Comparison of ENCODE assay signal across 22 cellular contexts in genomic region chr10:45294681-45295080, GRCh38. TPM values are rescaled to one million over a fixed set of nuclear protein-coding genes. Genes with fewer than 3 reads are reported as not detected.
DNase-seq lines count a peak whose midpoint lies in the region; ATAC-seq, FAIRE-seq and TF ChIP-seq lines count a peak whose summit lies in the region.
"Had no signal": no experiment of that assay in that cellular context is flagged by ENCODE, and none has a peak within 500 bp of the region (broad histone marks: within the 10 kb centered on the region; RNA-seq: fewer than 3 reads in every experiment).

No MANE protein-coding gene starts in this region.

- H3K4me2 ChIP-seq in K562 (ENCODE audit: insufficient read depth, low read length) = no peak overlapping the region
- H3K4me2 ChIP-seq: A549 had no signal

- POLR2A ChIA-PET in activated CD8-positive, alpha-beta T cell treated with anti-CD3 and anti-CD28 coated beads, Interleukin-2, amount 10 ng/mL, durations not matched to agents 7 days and 5 days (lab: Charles Lee) = no interaction called here
- POLR2A ChIA-PET in activated CD8-positive, alpha-beta T cell treated with anti-CD3 and anti-CD28 coated beads for 36 hours (lab: Charles Lee) = no interaction called here
- POLR2A ChIA-PET in K562 (lab: Yijun Ruan, JAX) = interaction anchor here (1.0 kb wide), 1 partner anchor 11 kb away, joined by 3 read pairs; no protein-coding TSS in a partner anchor

- no peak for TF ChIP-seq EP300 in K562 (IDR thresholded peaks at IDR 0.05; ENCODE audit: low read length)

- H3K9ac ChIP-seq in K562 (ENCODE audit: insufficient read depth in 1 of 2, low read depth in 2 of 2, low read length in 2 of 2) = no peak overlapping the region
- H3K9ac ChIP-seq: GM23248 had no signal

- H3K27me3 Mint-ChIP-seq in activated CD8-positive, alpha-beta T cell treated with anti-CD3 and anti-CD28 coated beads, Interleukin-2, amount 10 ng/mL, durations not matched to agents 7 days and 5 days (ENCODE audit: low read depth) = peaks cover 28% of the 10 kb centered on the region
- H3K27me3 Mint-ChIP-seq in activated CD8-positive, alpha-beta T cell treated with anti-CD3 and anti-CD28 coated beads for 36 hours = peaks cover 6% of the 10 kb centered on the region
- H3K27me3 Mint-ChIP-seq in stimulated activated naive CD8-positive, alpha-beta T cell treated with anti-CD3 and anti-CD28 coated beads, Interleukin-15, amount 100 ng/mL, for 72 hours = peaks cover 7% of the 10 kb centered on the region

- no peak for FAIRE-seq in K562 (lab: Jason Lieb, UNC)
- FAIRE-seq: A549, D721Med, H54, HTR-8/SVneo had no signal

- H3K9me3 Mint-ChIP-seq in activated CD8-positive, alpha-beta T cell treated with anti-CD3 and anti-CD28 coated beads, Interleukin-2, amount 10 ng/mL, durations not matched to agents 7 days and 5 days (ENCODE audit: insufficient read depth) = no peaks in the 10 kb centered on the region
- H3K9me3 Mint-ChIP-seq in activated CD8-positive, alpha-beta T cell treated with anti-CD3 and anti-CD28 coated beads for 36 hours = no peaks in the 10 kb centered on the region
- no peaks in the 10 kb centered on the region for H3K9me3 Mint-ChIP-seq in stimulated activated naive CD8-positive, alpha-beta T cell treated with anti-CD3 and anti-CD28 coated beads, Interleukin-15, amount 100 ng/mL, for 72 hours
- H3K9me3 Mint-ChIP-seq: CD4-positive, alpha-beta T cell had no signal

- H3K9me1 ChIP-seq in K562 (ENCODE audit: control insufficient read depth, insufficient read depth, low read length) = no peaks in the 10 kb centered on the region

- peak; percentile 30 for ATAC-seq in activated CD8-positive, alpha-beta T cell treated with anti-CD3 and anti-CD28 coated beads, Interleukin-2, amount 10 ng/mL, durations not matched to agents 7 days and 5 days
- no peak for ATAC-seq in activated CD8-positive, alpha-beta T cell treated with anti-CD3 and anti-CD28 coated beads for 36 hours
- ATAC-seq in stimulated activated naive CD8-positive, alpha-beta T cell treated with anti-CD3 and anti-CD28 coated beads, Interleukin-15, amount 100 ng/mL, for 72 hours = peak; percentile 83
- no peak for ATAC-seq in stimulated activated naive CD8-positive, alpha-beta T cell treated with anti-CD3 and anti-CD28 coated beads, Interleukin-15, Interleukin-2, amounts not matched to agents 100 U/mL and 50 U/mL, for 24 hours
- ATAC-seq in K562 (no peak), HG02852 (IDR thresholded peaks at IDR 0.05; ENCODE audit: unreplicated experiment) (no peak), HG02970 (IDR thresholded peaks at IDR 0.05; ENCODE audit: low FRiP score, unreplicated experiment) (no peak)
- ATAC-seq: A549 had no signal

- H3K27ac Mint-ChIP-seq in activated CD8-positive, alpha-beta T cell treated with anti-CD3 and anti-CD28 coated beads, Interleukin-2, amount 10 ng/mL, durations not matched to agents 7 days and 5 days = no peak overlapping the region
- H3K27ac Mint-ChIP-seq in activated CD8-positive, alpha-beta T cell treated with anti-CD3 and anti-CD28 coated beads for 36 hours = no peak overlapping the region
- no peak overlapping the region for H3K27ac Mint-ChIP-seq in stimulated activated naive CD8-positive, alpha-beta T cell treated with anti-CD3 and anti-CD28 coated beads, Interleukin-15, amount 100 ng/mL, for 72 hours
- H3K27ac Mint-ChIP-seq: CD4-positive, alpha-beta T cell had no signal

- peaks cover 37% of the 10 kb centered on the region for H3K4me1 Mint-ChIP-seq in activated CD8-positive, alpha-beta T cell treated with anti-CD3 and anti-CD28 coated beads, Interleukin-2, amount 10 ng/mL, durations not matched to agents 7 days and 5 days (ENCODE audit: low read depth)
- peaks cover 12% of the 10 kb centered on the region for H3K4me1 Mint-ChIP-seq in activated CD8-positive, alpha-beta T cell treated with anti-CD3 and anti-CD28 coated beads for 36 hours (ENCODE audit: low read depth)
- peaks cover 30% of the 10 kb centered on the region for H3K4me1 Mint-ChIP-seq in stimulated activated naive CD8-positive, alpha-beta T cell treated with anti-CD3 and anti-CD28 coated beads, Interleukin-15, amount 100 ng/mL, for 72 hours

- H3K9me3 ChIP-seq in K562 (replicated peaks; ENCODE audit: control insufficient read depth, insufficient read depth, low read depth, low read length) = no peaks in the 10 kb centered on the region

- H3K36me3 Mint-ChIP-seq in activated CD8-positive, alpha-beta T cell treated with anti-CD3 and anti-CD28 coated beads, Interleukin-2, amount 10 ng/mL, durations not matched to agents 7 days and 5 days (ENCODE audit: low read depth) = no peaks in the 10 kb centered on the region
- H3K36me3 Mint-ChIP-seq in activated CD8-positive, alpha-beta T cell treated with anti-CD3 and anti-CD28 coated beads for 36 hours (ENCODE audit: low read depth) = no peaks in the 10 kb centered on the region

- intact Hi-C loops in activated CD8-positive, alpha-beta T cell treated with anti-CD3 and anti-CD28 coated beads for 36 hours (cut with micrococcal nuclease) = no loop called here
- intact Hi-C loops in K562 (cut with micrococcal nuclease) = no loop called here

- no peak for TF ChIP-seq CTCF in activated CD8-positive, alpha-beta T cell treated with anti-CD3 and anti-CD28 coated beads for 36 hours (IDR thresholded peaks at IDR 0.05)
- TF ChIP-seq CTCF in K562 (IDR thresholded peaks at IDR 0.05 in 2 of 3, conservative IDR thresholded peaks at IDR 0.05 in 1 of 3; ENCODE audit: insufficient read depth in 2 of 3, low read depth in 1 of 3, low read length in 3 of 3) = no peak

- H3K79me2 ChIP-seq in K562 (ENCODE audit: control insufficient read depth, insufficient read depth, low read length) = no peaks in the 10 kb centered on the region

- DNase-seq in activated CD8-positive, alpha-beta T cell treated with anti-CD3 and anti-CD28 coated beads, Interleukin-2, amount 10 ng/mL, durations not matched to agents 7 days and 5 days = peak; percentile 25
- DNase-seq in activated CD8-positive, alpha-beta T cell treated with anti-CD3 and anti-CD28 coated beads for 36 hours = no peak
- DNase-seq in stimulated activated naive CD8-positive, alpha-beta T cell treated with anti-CD3 and anti-CD28 coated beads, Interleukin-15, amount 100 ng/mL, for 72 hours = peak in 1 of 2 donors; percentile 19
- DNase-seq in stimulated activated naive CD8-positive, alpha-beta T cell treated with anti-CD3 and anti-CD28 coated beads, Interleukin-15, Interleukin-2, amounts not matched to agents 100 U/mL and 50 U/mL, for 24 hours = no peak
- DNase-seq in K562 (ENCODE audit: extremely low read depth in 1 of 4, low spot score in 3 of 4) = no peak
- DNase-seq: AML-193; Caco-2; CD4-positive, alpha-beta T cell; GDM1; GM23248; HCEC 1CT; IMR-90 had no signal

- no peak for TF ChIP-seq POLR2A in K562 (conservative IDR thresholded peaks at IDR 0.05)

- no peak overlapping the region for H3K27ac ChIP-seq in K562 (ENCODE audit: extremely low read depth, low read depth, low read length)
- H3K27ac ChIP-seq: 22Rv1, A549, C4-2B, GM23248 had no signal

- no peak overlapping the region for H3K4me3 Mint-ChIP-seq in activated CD8-positive, alpha-beta T cell treated with anti-CD3 and anti-CD28 coated beads, Interleukin-2, amount 10 ng/mL, durations not matched to agents 7 days and 5 days
- no peak overlapping the region for H3K4me3 Mint-ChIP-seq in activated CD8-positive, alpha-beta T cell treated with anti-CD3 and anti-CD28 coated beads for 36 hours
- H3K4me3 Mint-ChIP-seq in stimulated activated naive CD8-positive, alpha-beta T cell treated with anti-CD3 and anti-CD28 coated beads, Interleukin-15, amount 100 ng/mL, for 72 hours = no peak overlapping the region
- H3K4me3 Mint-ChIP-seq: CD4-positive, alpha-beta T cell had no signal

- H3K4me3 ChIP-seq in K562 = no peak overlapping the region
- H3K4me3 ChIP-seq: A549, GM23248 had no signal

- H2AFZ ChIP-seq in K562 (ENCODE audit: low read depth, low read length) = no peak overlapping the region
- H2AFZ ChIP-seq: GM23248 had no signal

- no peaks in the 10 kb centered on the region; a peak in 1 of 5 replicates for H3K4me1 ChIP-seq in K562 (replicated peaks in 1 of 2; ENCODE audit: control insufficient read depth in 2 of 2, insufficient read depth in 2 of 2, low read length in 2 of 2)
- H3K4me1 ChIP-seq: A549, Caco-2 had no signal

- TF ChIP-seq RAD21 in K562 (CRISPR knock-in tag; conservative IDR thresholded peaks at IDR 0.05 in 1 of 2, IDR thresholded peaks at IDR 0.05 in 1 of 2) = no peak

- WGBS in K562 (ENCODE audit: insufficient coverage, low coverage, missing lambda C conversion rate) = 18% methylated on average over 2 of the region's 2 CpGs

- H4K20me1 ChIP-seq in K562 (replicated peaks; ENCODE audit: control insufficient read depth, insufficient read depth, low read length) = no peaks in the 10 kb centered on the region

- CTCF ChIA-PET in activated CD8-positive, alpha-beta T cell treated with anti-CD3 and anti-CD28 coated beads, Interleukin-2, amount 10 ng/mL, durations not matched to agents 7 days and 5 days (lab: Charles Lee) = no interaction called here
- CTCF ChIA-PET in activated CD8-positive, alpha-beta T cell treated with anti-CD3 and anti-CD28 coated beads for 36 hours (lab: Charles Lee) = no interaction called here
- CTCF ChIA-PET in K562 (lab: Yijun Ruan, JAX; ENCODE audit: low intra/inter-chr PET ratio) = no interaction called here

- BruUV-seq in K562 (replicated peaks; lab: Mats Ljungman, UMichigan) = no TSS peak

- no peaks in the 10 kb centered on the region for H3K36me3 ChIP-seq in K562 (ENCODE audit: control insufficient read depth, insufficient read depth, low read length)

- in situ Hi-C loops in K562 (cut with MboI) = no loop called here

- H3K27me3 ChIP-seq in K562 (ENCODE audit: control insufficient read depth in 2 of 2, insufficient read depth in 2 of 2, low read length in 2 of 2) = 0 out of 5 replicates have a peak, but pooled peaks cover 0 to 8% of the 10 kb centered on the region in 2 experiments

RNA-seq across cellular contexts. Expression of gene OR13A1, which starts 20.7 kb away (rescaled TPM):
- total RNA-seq in activated CD8-positive, alpha-beta T cell treated with anti-CD3 and anti-CD28 coated beads, Interleukin-2, amount 10 ng/mL, durations not matched to agents 7 days and 5 days = not detected
- not detected for total RNA-seq in activated CD8-positive, alpha-beta T cell treated with anti-CD3 and anti-CD28 coated beads for 36 hours
- not detected in 2 replicates for total RNA-seq in K562 (2011; cell fraction: chromatin; rRNA removed; ENCODE audit: low replicate concordance)
- not detected in 2 replicates for total RNA-seq in K562 (2011; cell fraction: nucleolus; rRNA removed)
- 0.22 TPM in 1 of 2 replicates, not detected in the other for total RNA-seq in K562 (2011; cell fraction: nucleoplasm; rRNA removed)
- not detected in 2 replicates for total RNA-seq in K562 (2014; rRNA removed)
- total RNA-seq in K562 (2014; rRNA removed; fragmentation: Illumina TruSeq; extraction: Trizol) = not detected in 2 replicates
- 0.11 TPM in 1 of 2 replicates, not detected in the other for total RNA-seq in K562 (2015; rRNA removed; fragmentation: Illumina TruSeq; extraction: Trizol)
- total RNA-seq in K562 (2021) = 0.07 and 0.13 TPM in 2 replicates
- 0.06 and 0.08 TPM in 2 replicates for polyA plus RNA-seq in K562 (2011; rRNA removed)
- 0.01 and 0.19 TPM in 2 replicates for polyA plus RNA-seq in K562 (2011; cell fraction: cytosol; rRNA removed)
- polyA plus RNA-seq in K562 (2011; cell fraction: nucleus; rRNA removed) = 0.17 and 0.20 TPM in 2 replicates
- polyA plus RNA-seq in K562 (2012) = 0.12 and 0.17 TPM in 2 replicates
- 0.06 TPM in 1 of 2 replicates, not detected in the other for polyA plus RNA-seq in K562 (2014; fragmentation: Illumina TruSeq; extraction: Trizol)
- polyA plus RNA-seq in K562 (2014; fragmentation: Nextera tagmentation; extraction: Ambion mirVana) = under 1 TPM; 0.03 to 0.10 TPM
- 0.04 TPM in 1 of 2 replicates, not detected in the other for polyA plus RNA-seq in K562 (2014; rRNA removed)
- not detected in 2 replicates for polyA minus RNA-seq in K562 (2011; rRNA and poly(A)+ RNA removed)
- not detected in 2 replicates for polyA minus RNA-seq in K562 (2011; cell fraction: cytosol; rRNA and poly(A)+ RNA removed)
- polyA minus RNA-seq in K562 (2011; cell fraction: nucleus; rRNA and poly(A)+ RNA removed) = 0.13 TPM in 1 of 2 replicates, not detected in the other
- total RNA-seq: Caco-2; CD4-positive, alpha-beta T cell; Daoy; GM23248; IMR-90 had no signal
- polyA plus RNA-seq: BJ, GM23248, IMR-90 had no signal

Comparison
In these comparisons a context has a peak if more than half of its experiments do, and no peak if none do; other contexts are left out.
1. ATAC-seq: peak in activated CD8-positive, alpha-beta T cell treated with anti-CD3 and anti-CD28 coated beads, Interleukin-2, amount 10 ng/mL, durations not matched to agents 7 days and 5 days (single experiment) and stimulated activated naive CD8-positive, alpha-beta T cell treated with anti-CD3 and anti-CD28 coated beads, Interleukin-15, amount 100 ng/mL, for 72 hours (single experiment); none in activated CD8-positive, alpha-beta T cell treated with anti-CD3 and anti-CD28 coated beads for 36 hours (single experiment), stimulated activated naive CD8-positive, alpha-beta T cell treated with anti-CD3 and anti-CD28 coated beads, Interleukin-15, Interleukin-2, amounts not matched to agents 100 U/mL and 50 U/mL, for 24 hours (single experiment), K562 (single experiment), HG02852 (single experiment) and HG02970 (single experiment).